In the genomic region with DNA sequence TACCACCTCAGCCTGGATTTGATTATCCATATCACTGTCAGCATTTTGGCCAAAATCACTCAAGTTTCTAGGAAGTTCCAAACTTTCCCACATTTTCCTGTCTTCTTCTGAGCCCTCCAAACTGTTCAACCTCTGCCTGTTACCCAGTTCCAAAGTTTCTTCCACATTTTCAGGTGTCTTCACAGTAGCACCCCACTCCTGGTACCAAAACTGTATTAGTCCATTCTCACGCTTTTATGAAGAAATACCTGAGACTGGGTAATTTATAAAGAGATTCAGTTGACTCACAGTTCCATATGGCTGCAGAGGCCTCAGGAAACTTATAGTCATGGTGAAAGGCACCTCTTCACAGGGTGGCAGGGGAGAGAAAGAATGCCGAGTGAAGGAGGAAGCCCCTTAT, we compare ENCODE assay signal across 23 cellular contexts.
"Had no signal": no experiment of that assay in that cellular context is flagged by ENCODE, and none has a peak within 500 bp of the region (broad histone marks: within the 10 kb centered on the region; RNA-seq: fewer than 3 reads in every experiment).

No MANE protein-coding gene starts in this region.

- H3K27ac ChIP-seq: colonic mucosa, epithelial cell of prostate, esophagus squamous epithelium, gastrocnemius medialis, heart right ventricle, left lung, lower lobe of right lung had no signal

- H3K27ac Mint-ChIP-seq: dendritic cell treated with granulocyte-macrophage colony-stimulating factor and Interleukin-4, amounts not matched to agents 40 ng/mL and 50 ng/mL, for 4 days; effector memory CD8-positive, alpha-beta T cell; mesothelial cell of epicardium had no signal

- H3K4me1 ChIP-seq: colonic mucosa, esophagus squamous epithelium, gastrocnemius medialis, heart right ventricle, left lung, lower lobe of right lung had no signal

- ATAC-seq: effector memory CD8-positive, alpha-beta T cell; esophagus mucosa; gastrocnemius medialis; heart right ventricle; left cardiac atrium; left lung; left ventricle myocardium superior; lower lobe of right lung had no signal

- H3K9me3 ChIP-seq: colonic mucosa had no signal

- H3K4me3 ChIP-seq: colonic mucosa, esophagus squamous epithelium, gastrocnemius medialis, heart right ventricle, left lung, lower lobe of right lung had no signal

- H3K36me3 ChIP-seq: colonic mucosa had no signal

- DNase-seq: colonic mucosa; cortex of kidney; effector CD8-positive, alpha-beta T cell; effector memory CD8-positive, alpha-beta T cell; esophagus squamous epithelium; foreskin fibroblast; foreskin melanocyte; gastrocnemius medialis; glutamatergic neuron; head of caudate nucleus; heart right ventricle; hippocampal formation; left cardiac atrium; left lung; left ventricle myocardium superior; lower lobe of right lung; mesenchymal stem cell had no signal

- H3K27me3 Mint-ChIP-seq: dendritic cell treated with granulocyte-macrophage colony-stimulating factor and Interleukin-4, amounts not matched to agents 40 ng/mL and 50 ng/mL, for 4 days; effector memory CD8-positive, alpha-beta T cell had no signal

- H3K27me3 ChIP-seq: colonic mucosa, esophagus squamous epithelium, gastrocnemius medialis, heart right ventricle, left lung had no signal

- H3K4me3 Mint-ChIP-seq: dendritic cell treated with granulocyte-macrophage colony-stimulating factor and Interleukin-4, amounts not matched to agents 40 ng/mL and 50 ng/mL, for 4 days; effector memory CD8-positive, alpha-beta T cell; mesothelial cell of epicardium had no signal

- FAIRE-seq: islet of Langerhans, keratinocyte had no signal
